In the genomic region with DNA sequence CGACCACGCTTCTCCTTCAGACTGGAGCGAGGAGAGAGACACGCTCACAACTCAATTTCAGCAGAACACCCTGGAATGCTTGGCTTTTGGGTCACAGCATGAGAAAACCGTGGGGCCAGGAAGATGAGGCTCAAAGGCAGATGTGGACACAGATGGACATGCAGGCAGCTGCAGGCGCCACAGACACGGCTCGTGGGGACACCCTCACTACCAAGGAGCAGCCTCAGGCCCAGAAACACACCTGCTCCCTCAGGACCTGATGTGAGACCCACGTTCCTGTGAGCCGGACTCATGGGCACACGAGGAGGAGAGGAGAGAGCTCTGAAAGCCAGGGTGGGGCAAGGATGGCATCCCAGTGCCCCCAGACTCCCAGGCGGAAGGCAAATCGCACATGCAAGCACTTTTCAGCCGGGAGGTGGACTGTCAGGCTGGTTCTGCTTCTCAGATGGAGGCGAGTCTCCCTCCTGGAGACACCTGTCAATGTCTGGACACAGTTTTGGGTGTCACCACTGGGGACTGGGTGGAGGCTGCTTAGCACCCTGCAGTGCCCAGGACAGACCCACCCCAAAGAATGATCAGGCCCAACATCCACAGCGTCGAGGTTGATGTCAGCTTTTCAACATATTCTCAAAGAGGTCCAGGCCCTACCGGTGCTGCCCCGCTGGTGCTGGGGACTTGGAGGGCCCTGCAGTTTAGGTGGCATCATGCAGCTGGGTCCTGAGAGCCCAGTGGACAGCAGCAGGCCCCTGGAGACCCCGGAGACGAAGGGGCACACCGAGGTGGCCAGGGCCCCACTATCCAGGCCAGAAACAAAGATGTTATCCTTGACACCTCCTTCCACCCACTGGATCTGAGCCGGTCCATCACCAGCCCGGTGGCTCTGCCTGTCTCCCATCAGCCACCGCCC, we compare ENCODE assay signal across 9 cellular contexts. TPM values are rescaled to one million over a fixed set of nuclear protein-coding genes. Genes with fewer than 3 reads are reported as not detected.
DNase-seq lines count a peak whose midpoint lies in the region; ATAC-seq and TF ChIP-seq lines count a peak whose summit lies in the region.
"Had no signal": no experiment of that assay in that cellular context is flagged by ENCODE, and none has a peak within 500 bp of the region (broad histone marks: within the 10 kb centered on the region; RNA-seq: fewer than 3 reads in every experiment).

No MANE protein-coding gene starts in this region.

- intact Hi-C loops in left lung (cut with DNase I): no loop called here

- peaks cover 30% of the 10 kb centered on the region for H3K4me1 Mint-ChIP-seq in T-helper 2 cell treated with Interferon-gamma antibody and Interleukin-4, amounts not matched to agents 5 μg/mL and 100 μg/mL, for 36 hours (ENCODE audit: low read depth)
- peaks cover 28% of the 10 kb centered on the region for H3K4me1 Mint-ChIP-seq in activated naive CD8-positive, alpha-beta T cell treated with anti-CD3 and anti-CD28 coated beads, Interleukin-2, amount 10 ng/mL, durations not matched to agents 7 days and 5 days

- H3K27ac ChIP-seq in left lung (peak overlapping the region; percentile 70 to 92), suprapubic skin (peak overlapping the region; percentile 46)

- 56% methylated on average over 23 of the region's 25 CpGs for WGBS in suprapubic skin

- TF ChIP-seq EP300 in suprapubic skin (IDR thresholded peaks at IDR 0.05): no peak

- TF ChIP-seq CTCF in left lung (IDR thresholded peaks at IDR 0.05): no peak
- TF ChIP-seq CTCF in suprapubic skin (IDR thresholded peaks at IDR 0.05): no peak

- no peaks in the 10 kb centered on the region for H3K9me3 ChIP-seq in left lung
- no peaks in the 10 kb centered on the region for H3K9me3 ChIP-seq in suprapubic skin

- ATAC-seq in activated naive CD8-positive, alpha-beta T cell treated with anti-CD3 and anti-CD28 coated beads, Interleukin-2, amount 10 ng/mL, durations not matched to agents 7 days and 5 days (ENCODE audit: low read depth): no peak
- ATAC-seq in left lung (no peak), GM21381 (IDR thresholded peaks at IDR 0.05; ENCODE audit: unreplicated experiment) (no peak)

- peak overlapping the region; percentile 98 for H3K4me3 Mint-ChIP-seq in T-helper 2 cell treated with Interferon-gamma antibody and Interleukin-4, amounts not matched to agents 5 μg/mL and 100 μg/mL, for 36 hours
- H3K4me3 Mint-ChIP-seq in activated naive CD8-positive, alpha-beta T cell treated with anti-CD3 and anti-CD28 coated beads, Interleukin-2, amount 10 ng/mL, durations not matched to agents 7 days and 5 days: peak overlapping the region; percentile 99

- peaks cover 26% of the 10 kb centered on the region for H3K36me3 Mint-ChIP-seq in T-helper 2 cell treated with Interferon-gamma antibody and Interleukin-4, amounts not matched to agents 5 μg/mL and 100 μg/mL, for 36 hours (ENCODE audit: low read depth)
- peaks cover 21% of the 10 kb centered on the region for H3K36me3 Mint-ChIP-seq in activated naive CD8-positive, alpha-beta T cell treated with anti-CD3 and anti-CD28 coated beads, Interleukin-2, amount 10 ng/mL, durations not matched to agents 7 days and 5 days

- no peak for TF ChIP-seq POLR2A in suprapubic skin (IDR thresholded peaks at IDR 0.05)

- DNase-seq in T-helper 2 cell treated with Interferon-gamma antibody and Interleukin-4, amounts not matched to agents 5 μg/mL and 100 μg/mL, for 36 hours (ENCODE audit: low spot score): no peak
- DNase-seq in T-helper 2 cell: no peak
- DNase-seq in activated naive CD8-positive, alpha-beta T cell treated with anti-CD3 and anti-CD28 coated beads, Interleukin-2, amount 10 ng/mL, durations not matched to agents 7 days and 5 days: peak; percentile 45
- DNase-seq in left lung: no peak
- no peak for DNase-seq in suprapubic skin (ENCODE audit: low spot score in 2 of 2)
- no peak for DNase-seq in NCI-H2081 (lab: John Stamatoyannopoulos, UW)
- no peak for DNase-seq in NAMALWA (ENCODE audit: low spot score)
- DNase-seq: ACHN had no signal

- H3K4me3 ChIP-seq in left lung (peak overlapping the region in 1 of 2 donors; percentile 86), suprapubic skin (peak overlapping the region; percentile 98)

- H3K27me3 Mint-ChIP-seq in T-helper 2 cell treated with Interferon-gamma antibody and Interleukin-4, amounts not matched to agents 5 μg/mL and 100 μg/mL, for 36 hours (ENCODE audit: low read depth): no peaks in the 10 kb centered on the region
- H3K27me3 Mint-ChIP-seq in activated naive CD8-positive, alpha-beta T cell treated with anti-CD3 and anti-CD28 coated beads, Interleukin-2, amount 10 ng/mL, durations not matched to agents 7 days and 5 days: no peaks in the 10 kb centered on the region

- POLR2A ChIA-PET in activated naive CD8-positive, alpha-beta T cell treated with anti-CD3 and anti-CD28 coated beads, Interleukin-2, amount 10 ng/mL, durations not matched to agents 7 days and 5 days (lab: Charles Lee): interaction anchor here (0.5 to 6.9 kb wide), 11 partner anchors 7 to 161 kb away, joined by 3 to 103 read pairs (median 6); no protein-coding TSS in a partner anchor

- H3K27ac Mint-ChIP-seq in T-helper 2 cell treated with Interferon-gamma antibody and Interleukin-4, amounts not matched to agents 5 μg/mL and 100 μg/mL, for 36 hours: peak overlapping the region; percentile 98
- H3K27ac Mint-ChIP-seq in activated naive CD8-positive, alpha-beta T cell treated with anti-CD3 and anti-CD28 coated beads, Interleukin-2, amount 10 ng/mL, durations not matched to agents 7 days and 5 days: peak overlapping the region; percentile 99

- H3K36me3 ChIP-seq in left lung: peaks cover 0 to 23% of the 10 kb centered on the region in 2 donors
- H3K36me3 ChIP-seq in suprapubic skin: peaks cover 14% of the 10 kb centered on the region

- H3K27me3 ChIP-seq in left lung (no peaks in the 10 kb centered on the region), suprapubic skin (no peaks in the 10 kb centered on the region)

- H3K9me3 Mint-ChIP-seq in T-helper 2 cell treated with Interferon-gamma antibody and Interleukin-4, amounts not matched to agents 5 μg/mL and 100 μg/mL, for 36 hours: no peaks in the 10 kb centered on the region
- no peaks in the 10 kb centered on the region for H3K9me3 Mint-ChIP-seq in activated naive CD8-positive, alpha-beta T cell treated with anti-CD3 and anti-CD28 coated beads, Interleukin-2, amount 10 ng/mL, durations not matched to agents 7 days and 5 days

- H3K4me1 ChIP-seq in left lung: peaks cover 14 to 51% of the 10 kb centered on the region in 2 donors
- H3K4me1 ChIP-seq in suprapubic skin: peaks cover 50% of the 10 kb centered on the region

RNA-seq across cellular contexts. Expression of gene ABHD17A, which starts 2.3 kb away (rescaled TPM):
- 100 to 1,000 TPM; 185 to 194 TPM for total RNA-seq in activated naive CD8-positive, alpha-beta T cell treated with anti-CD3 and anti-CD28 coated beads, Interleukin-2, amount 10 ng/mL, durations not matched to agents 7 days and 5 days
- 10 to 100 TPM; 70.2 to 72.7 TPM for total RNA-seq in left lung
- total RNA-seq in suprapubic skin: 100 to 1,000 TPM in 3 of 4 donors, 10 to 100 TPM in 1; 82.3 to 120 (median 110) TPM

RNA-seq across cellular contexts. Expression of gene KLF16, which starts 19.7 kb away (rescaled TPM):
- total RNA-seq in activated naive CD8-positive, alpha-beta T cell treated with anti-CD3 and anti-CD28 coated beads, Interleukin-2, amount 10 ng/mL, durations not matched to agents 7 days and 5 days: 10 to 100 TPM; 21.5 to 21.8 TPM
- total RNA-seq in left lung: 10 to 100 TPM; 18.5 to 28.8 TPM
- total RNA-seq in suprapubic skin: 10 to 100 TPM; 12.1 to 30.8 (median 20.9) TPM

RNA-seq across cellular contexts. Expression of gene ADAT3, which starts 22.2 kb away (rescaled TPM):
- total RNA-seq in activated naive CD8-positive, alpha-beta T cell treated with anti-CD3 and anti-CD28 coated beads, Interleukin-2, amount 10 ng/mL, durations not matched to agents 7 days and 5 days: 1 to 10 TPM; 7.6 to 9.3 TPM
- total RNA-seq in left lung (1 to 10 TPM; 7.2 to 9.4 TPM), suprapubic skin (10 to 100 TPM; 13.4 to 26.7 (median 22.3) TPM)

RNA-seq across cellular contexts. Expression of gene SCAMP4, which starts 22.2 kb away (rescaled TPM):
- 10 to 100 TPM; 35.1 to 35.2 TPM for total RNA-seq in activated naive CD8-positive, alpha-beta T cell treated with anti-CD3 and anti-CD28 coated beads, Interleukin-2, amount 10 ng/mL, durations not matched to agents 7 days and 5 days
- total RNA-seq in left lung (10 to 100 TPM; 75.4 to 86.6 TPM), suprapubic skin (100 to 1,000 TPM in 2 of 4 donors, 10 to 100 TPM in 2; 68.1 to 119 (median 103) TPM)

RNA-seq across cellular contexts. Expression of gene REXO1, which starts 34.8 kb away (rescaled TPM):
- total RNA-seq in activated naive CD8-positive, alpha-beta T cell treated with anti-CD3 and anti-CD28 coated beads, Interleukin-2, amount 10 ng/mL, durations not matched to agents 7 days and 5 days: 10 to 100 TPM; 57.9 to 60.4 TPM
- total RNA-seq in left lung (10 to 100 TPM; 20.3 to 30.8 TPM), suprapubic skin (10 to 100 TPM; 31.8 to 63.1 (median 38.3) TPM)
